In genomic region chr4:112636688-112637551, GRCh38 we compare ENCODE assay signal across 8 cellular contexts. TPM values are rescaled to one million over a fixed set of nuclear protein-coding genes. Genes with fewer than 3 reads are reported as not detected.
DNase-seq lines count a peak whose midpoint lies in the region; ATAC-seq and TF ChIP-seq lines count a peak whose summit lies in the region.

TSS of gene LARP7 (plus strand) at chr4:112637143. CDS start at chr4:112644670, 7,527 bp downstream.
A gene with protein sequence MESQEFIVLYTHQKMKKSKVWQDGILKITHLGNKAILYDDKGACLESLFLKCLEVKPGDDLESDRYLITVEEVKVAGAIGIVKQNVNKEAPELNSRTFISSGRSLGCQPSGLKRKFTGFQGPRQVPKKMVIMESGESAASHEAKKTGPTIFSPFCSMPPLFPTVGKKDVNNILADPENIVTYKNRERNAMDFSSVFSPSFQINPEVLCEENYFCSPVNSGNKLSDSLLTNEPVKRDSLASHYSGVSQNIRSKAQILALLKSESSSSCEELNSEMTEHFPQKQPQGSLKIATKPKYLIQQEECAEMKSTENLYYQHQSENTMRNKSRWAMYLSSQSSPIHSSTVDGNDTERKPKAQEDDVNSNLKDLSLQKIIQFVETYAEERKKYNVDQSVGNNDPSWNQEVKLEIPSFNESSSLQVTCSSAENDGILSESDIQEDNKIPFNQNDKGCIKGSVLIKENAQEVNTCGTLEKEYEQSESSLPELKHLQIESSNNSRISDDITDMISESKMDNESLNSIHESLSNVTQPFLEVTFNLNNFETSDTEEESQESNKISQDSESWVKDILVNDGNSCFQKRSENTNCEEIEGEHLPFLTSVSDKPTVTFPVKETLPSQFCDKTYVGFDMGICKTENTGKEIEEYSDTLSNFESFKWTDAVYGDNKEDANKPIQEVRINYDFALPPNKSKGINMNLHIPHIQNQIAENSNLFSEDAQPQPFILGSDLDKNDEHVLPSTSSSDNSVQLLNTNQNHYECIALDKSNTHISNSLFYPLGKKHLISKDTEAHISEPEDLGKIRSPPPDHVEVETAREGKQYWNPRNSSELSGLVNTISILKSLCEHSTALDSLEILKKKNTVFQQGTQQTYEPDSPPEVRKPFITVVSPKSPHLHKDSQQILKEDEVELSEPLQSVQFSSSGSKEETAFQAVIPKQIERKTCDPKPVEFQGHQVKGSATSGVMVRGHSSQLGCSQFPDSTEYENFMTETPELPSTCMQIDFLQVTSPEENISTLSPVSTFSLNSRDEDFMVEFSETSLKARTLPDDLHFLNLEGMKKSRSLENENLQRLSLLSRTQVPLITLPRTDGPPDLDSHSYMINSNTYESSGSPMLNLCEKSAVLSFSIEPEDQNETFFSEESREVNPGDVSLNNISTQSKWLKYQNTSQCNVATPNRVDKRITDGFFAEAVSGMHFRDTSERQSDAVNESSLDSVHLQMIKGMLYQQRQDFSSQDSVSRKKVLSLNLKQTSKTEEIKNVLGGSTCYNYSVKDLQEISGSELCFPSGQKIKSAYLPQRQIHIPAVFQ (N-terminal part only) (minus strand): TSS chr4:112636909. CDS start chr4:112633176, 3,733 bp downstream.

- H3K4me3 ChIP-seq in AG09309 (ENCODE audit: control insufficient read depth, low read depth, low read length), result peak within 1 kb of the TSS; percentile 90

- H3K9me3 Mint-ChIP-seq in activated B cell treated with CpG ODN at 0.5 μM for 24 hours, result no peaks in the 10 kb centered on the region

- H3K27ac Mint-ChIP-seq in activated B cell treated with CpG ODN at 0.5 μM for 24 hours, result no peak within 1 kb of the TSS

- H3K27me3 Mint-ChIP-seq in activated B cell treated with CpG ODN at 0.5 μM for 24 hours, result no peaks in the 10 kb centered on the region

- ATAC-seq in GM18909 (IDR thresholded peaks at IDR 0.05; ENCODE audit: poor library complexity, unreplicated experiment) (peak; percentile 92), HG03175 (IDR thresholded peaks at IDR 0.05; ENCODE audit: unreplicated experiment) (peak; percentile 90), activated B cell treated with CpG ODN at 0.5 μM for 24 hours (ENCODE audit: low read depth) (peak; percentile 89)

- POLR2A ChIA-PET in activated B cell treated with CpG ODN at 0.5 μM for 24 hours (lab: Charles Lee), result interaction anchor here (0.6 kb wide), 1 partner anchor 51 kb away, joined by 3 read pairs; no protein-coding TSS in a partner anchor

- H3K36me3 Mint-ChIP-seq in activated B cell treated with CpG ODN at 0.5 μM for 24 hours (ENCODE audit: low read depth), result peaks cover 16% of the 10 kb centered on the region

- CTCF ChIA-PET in activated B cell treated with CpG ODN at 0.5 μM for 24 hours (lab: Charles Lee), result interaction anchor here (0.8 to 1.2 kb wide), 2 partner anchors 126 to 128 kb away, joined by 4 to 5 read pairs; no protein-coding TSS in a partner anchor

- peak; percentile 94 for TF ChIP-seq CTCF in AG09309 (IDR thresholded peaks at IDR 0.05; ENCODE audit: control insufficient read depth, insufficient read depth, low read depth, low read length, missing control alignments)
- TF ChIP-seq CTCF in activated B cell treated with CpG ODN at 0.5 μM for 24 hours (IDR thresholded peaks at IDR 0.05), result peak; percentile 67

- peaks cover 22% of the 10 kb centered on the region for H3K4me1 Mint-ChIP-seq in activated B cell treated with CpG ODN at 0.5 μM for 24 hours

- H3K4me3 Mint-ChIP-seq in activated B cell treated with CpG ODN at 0.5 μM for 24 hours, result no peak within 1 kb of the TSS

- intact Hi-C loops in activated B cell treated with CpG ODN at 0.5 μM for 24 hours (cut with micrococcal nuclease), result loop anchor here (1.0 to 2.0 kb wide), 9 partner anchors 98 to 1961 kb away; partner anchors contain the start of genes AP1AR, FAM241A, TIFA and UGT8

- DNase-seq in AG09309 (ENCODE audit: low read depth), result peak; percentile 95
- peak; percentile 96 for DNase-seq in NCI-H226
- peak; percentile 91 for DNase-seq in activated B cell treated with CpG ODN at 0.5 μM for 24 hours
- peak; percentile 99 for DNase-seq in central memory CD4-positive, alpha-beta T cell
- peak; percentile 99 for DNase-seq in iris pigment epithelial cell (ENCODE audit: low read depth)
- peak; percentile 95 for DNase-seq in stimulated activated CD4-positive, alpha-beta T cell treated with anti-CD3 and anti-CD28 coated beads, Interleukin-12 subunit alpha, Interleukin-12 subunit beta, amount 100 ng/mL, for 24 hours (ENCODE audit: low read depth in 2 of 2)

RNA-seq across cellular contexts. Expression of gene LARP7, which starts in this region (rescaled TPM):
- total RNA-seq in activated B cell treated with CpG ODN at 0.5 μM for 24 hours, result 56.9 and 57.8 TPM in 2 replicates

RNA-seq across cellular contexts. Expression of the second gene that starts in this region (rescaled TPM):
- total RNA-seq in activated B cell treated with CpG ODN at 0.5 μM for 24 hours, result 12.3 and 13.7 TPM in 2 replicates

Comparison
In these comparisons a context has a peak if more than half of its experiments do, and no peak if none do; other contexts are left out.
1. Peak in every context shown above with its lines: DNase-seq, ATAC-seq and H3K4me3 ChIP-seq.